ENCODE assay signal across 9 cellular contexts in genomic region chr14:80491131-80491530, GRCh38.
A peak's percentile ranks its signal among the peaks of the same experiment; 100 is the strongest.
DNase-seq lines count a peak whose midpoint lies in the region; ATAC-seq and TF ChIP-seq lines count a peak whose summit lies in the region.
"Had no signal": no experiment of that assay in that cellular context is flagged by ENCODE, and none has a peak within 500 bp of the region (broad histone marks: within the 10 kb centered on the region; RNA-seq: fewer than 3 reads in every experiment).

No MANE protein-coding gene starts in this region.

- H3K27ac ChIP-seq in brain microvascular endothelial cell (no peak overlapping the region), skin epidermis (peak overlapping the region in 13 of 21 experiments; percentile 3 to 78 (median 37))
- H3K27ac ChIP-seq: epithelial cell of prostate had no signal

- DNase-seq in activated CD8-positive, alpha-beta memory T cell treated with anti-CD3 and anti-CD28 coated beads, Interleukin-2, amount 10 ng/mL, durations not matched to agents 7 days and 5 days: peak; percentile 41
- DNase-seq in activated CD8-positive, alpha-beta memory T cell treated with anti-CD3 and anti-CD28 coated beads for 24 hours: no peak
- DNase-seq in brain microvascular endothelial cell: peak; percentile 22
- DNase-seq in activated CD4-positive, alpha-beta T cell treated with anti-CD3 and anti-CD28 coated beads for 4 hours: no peak
- DNase-seq in HK-2 (ENCODE audit: unreplicated experiment): no peak
- DNase-seq in NCI-H2227 (lab: John Stamatoyannopoulos, UW; ENCODE audit: unreplicated experiment): no peak

- CTCF ChIA-PET in activated CD8-positive, alpha-beta memory T cell treated with anti-CD3 and anti-CD28 coated beads, Interleukin-2, amount 10 ng/mL, durations not matched to agents 7 days and 5 days (lab: Charles Lee): no interaction called here

- H3K36me3 ChIP-seq in brain microvascular endothelial cell (replicated peaks): no peaks in the 10 kb centered on the region

- no peaks in the 10 kb centered on the region for H3K9me3 Mint-ChIP-seq in activated CD8-positive, alpha-beta memory T cell treated with anti-CD3 and anti-CD28 coated beads, Interleukin-2, amount 10 ng/mL, durations not matched to agents 7 days and 5 days (ENCODE audit: low read depth)

- no peaks in the 10 kb centered on the region for H3K27me3 ChIP-seq in brain microvascular endothelial cell (replicated peaks)

- peak overlapping the region; percentile 39 for H3K27ac Mint-ChIP-seq in activated CD8-positive, alpha-beta memory T cell treated with anti-CD3 and anti-CD28 coated beads, Interleukin-2, amount 10 ng/mL, durations not matched to agents 7 days and 5 days

- no peaks in the 10 kb centered on the region for H3K27me3 Mint-ChIP-seq in activated CD8-positive, alpha-beta memory T cell treated with anti-CD3 and anti-CD28 coated beads, Interleukin-2, amount 10 ng/mL, durations not matched to agents 7 days and 5 days

- no peak for TF ChIP-seq CTCF in brain microvascular endothelial cell (IDR thresholded peaks at IDR 0.05; ENCODE audit: low read depth, low read length, missing control alignments)

- H3K4me1 Mint-ChIP-seq in activated CD8-positive, alpha-beta memory T cell treated with anti-CD3 and anti-CD28 coated beads, Interleukin-2, amount 10 ng/mL, durations not matched to agents 7 days and 5 days: peaks cover 10% of the 10 kb centered on the region

- H3K36me3 Mint-ChIP-seq in activated CD8-positive, alpha-beta memory T cell treated with anti-CD3 and anti-CD28 coated beads, Interleukin-2, amount 10 ng/mL, durations not matched to agents 7 days and 5 days: peaks cover under 1% of the 10 kb centered on the region

- H3K4me3 ChIP-seq in brain microvascular endothelial cell (ENCODE audit: low read depth, low read length) (no peak overlapping the region), skin epidermis (no peak overlapping the region)

- ATAC-seq in activated CD8-positive, alpha-beta memory T cell treated with anti-CD3 and anti-CD28 coated beads, Interleukin-2, amount 10 ng/mL, durations not matched to agents 7 days and 5 days: peak; percentile 66
- ATAC-seq in HG03175 (IDR thresholded peaks at IDR 0.05; ENCODE audit: unreplicated experiment): peak; percentile 92

- H3K4me3 Mint-ChIP-seq in activated CD8-positive, alpha-beta memory T cell treated with anti-CD3 and anti-CD28 coated beads, Interleukin-2, amount 10 ng/mL, durations not matched to agents 7 days and 5 days: no peak overlapping the region

- in situ Hi-C loops in brain microvascular endothelial cell (cut with HindIII; ENCODE audit: low pct_ligation_motif_present, low sequenced_read_pairs): no loop called here

Comparison
In these comparisons a context has a peak if more than half of its experiments do, and no peak if none do; other contexts are left out.
1. DNase-seq: peak in activated CD8-positive, alpha-beta memory T cell treated with anti-CD3 and anti-CD28 coated beads, Interleukin-2, amount 10 ng/mL, durations not matched to agents 7 days and 5 days (single experiment) and brain microvascular endothelial cell (single experiment); none in activated CD8-positive, alpha-beta memory T cell treated with anti-CD3 and anti-CD28 coated beads for 24 hours (single experiment), activated CD4-positive, alpha-beta T cell treated with anti-CD3 and anti-CD28 coated beads for 4 hours (0 of 2), HK-2 (single experiment) and NCI-H2227 (single experiment).